ENCODE assay signal across 1 cellular context in the genomic region with DNA sequence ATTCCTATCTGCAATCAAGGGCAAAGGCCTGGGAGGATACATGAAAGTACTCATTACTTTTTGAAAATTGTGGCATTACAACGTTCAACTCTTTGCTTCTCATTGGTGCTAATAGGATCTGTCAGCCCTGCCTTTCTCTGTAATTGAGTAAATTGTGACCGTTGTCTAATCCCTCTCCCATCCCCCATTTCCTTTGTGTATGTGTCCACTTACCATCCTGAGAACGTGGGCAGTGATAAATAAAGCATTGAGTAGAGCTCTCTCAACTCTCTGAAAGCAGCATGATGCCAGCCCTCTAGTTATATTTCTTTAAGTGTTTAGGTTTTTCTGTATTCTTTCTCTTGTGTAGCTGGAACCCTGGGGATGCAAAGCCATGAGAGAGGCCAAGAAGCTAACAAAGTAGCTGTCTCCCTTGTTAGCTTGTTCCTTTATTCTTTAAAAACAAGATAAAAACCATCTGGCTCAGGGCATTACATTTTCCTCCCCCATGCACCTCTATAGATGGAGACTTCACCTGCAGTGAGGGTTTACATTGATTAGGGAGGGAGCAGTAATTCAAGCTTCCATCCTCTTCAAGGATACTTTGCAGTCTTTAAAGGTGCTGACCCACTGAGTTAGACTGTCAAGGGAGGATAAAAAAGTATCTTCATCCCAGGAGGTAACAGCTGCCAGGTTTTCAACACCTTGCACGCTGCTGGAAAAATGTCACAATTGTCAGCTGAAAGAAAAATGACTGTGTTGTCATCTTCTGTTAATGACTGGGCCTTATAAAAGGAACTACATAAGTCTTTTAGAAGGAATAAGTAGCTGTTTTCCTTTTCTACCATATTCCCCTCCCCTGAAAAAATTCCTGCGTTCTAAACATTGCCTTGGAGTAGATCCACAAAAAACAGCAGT.
TF ChIP-seq lines count a peak whose summit lies in the region.

No MANE protein-coding gene starts in this region.

TF ChIP-seq in GM23338, 12 proteins besides CTCF, POLR2A, EP300 and RAD21 (continued from another document):
- TF ChIP-seq, protein P1, sequence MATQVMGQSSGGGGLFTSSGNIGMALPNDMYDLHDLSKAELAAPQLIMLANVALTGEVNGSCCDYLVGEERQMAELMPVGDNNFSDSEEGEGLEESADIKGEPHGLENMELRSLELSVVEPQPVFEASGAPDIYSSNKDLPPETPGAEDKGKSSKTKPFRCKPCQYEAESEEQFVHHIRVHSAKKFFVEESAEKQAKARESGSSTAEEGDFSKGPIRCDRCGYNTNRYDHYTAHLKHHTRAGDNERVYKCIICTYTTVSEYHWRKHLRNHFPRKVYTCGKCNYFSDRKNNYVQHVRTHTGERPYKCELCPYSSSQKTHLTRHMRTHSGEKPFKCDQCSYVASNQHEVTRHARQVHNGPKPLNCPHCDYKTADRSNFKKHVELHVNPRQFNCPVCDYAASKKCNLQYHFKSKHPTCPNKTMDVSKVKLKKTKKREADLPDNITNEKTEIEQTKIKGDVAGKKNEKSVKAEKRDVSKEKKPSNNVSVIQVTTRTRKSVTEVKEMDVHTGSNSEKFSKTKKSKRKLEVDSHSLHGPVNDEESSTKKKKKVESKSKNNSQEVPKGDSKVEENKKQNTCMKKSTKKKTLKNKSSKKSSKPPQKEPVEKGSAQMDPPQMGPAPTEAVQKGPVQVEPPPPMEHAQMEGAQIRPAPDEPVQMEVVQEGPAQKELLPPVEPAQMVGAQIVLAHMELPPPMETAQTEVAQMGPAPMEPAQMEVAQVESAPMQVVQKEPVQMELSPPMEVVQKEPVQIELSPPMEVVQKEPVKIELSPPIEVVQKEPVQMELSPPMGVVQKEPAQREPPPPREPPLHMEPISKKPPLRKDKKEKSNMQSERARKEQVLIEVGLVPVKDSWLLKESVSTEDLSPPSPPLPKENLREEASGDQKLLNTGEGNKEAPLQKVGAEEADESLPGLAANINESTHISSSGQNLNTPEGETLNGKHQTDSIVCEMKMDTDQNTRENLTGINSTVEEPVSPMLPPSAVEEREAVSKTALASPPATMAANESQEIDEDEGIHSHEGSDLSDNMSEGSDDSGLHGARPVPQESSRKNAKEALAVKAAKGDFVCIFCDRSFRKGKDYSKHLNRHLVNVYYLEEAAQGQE (IDR thresholded peaks at IDR 0.05; ENCODE audit: unreplicated experiment) = no peak
- no peak for TF ChIP-seq ZNF331 (CRISPR knock-in tag; IDR thresholded peaks at IDR 0.05; ENCODE audit: low read depth)
- TF ChIP-seq JUNB (IDR thresholded peaks at IDR 0.05; ENCODE audit: unreplicated experiment) = no peak
- no peak for TF ChIP-seq CREB1 (CRISPR knock-in tag; IDR thresholded peaks at IDR 0.05; ENCODE audit: low read depth)
TF ChIP-seq in GM23338: peak in this region for 0.
